8 cellular contexts compared by ENCODE assay signal in the genomic region with DNA sequence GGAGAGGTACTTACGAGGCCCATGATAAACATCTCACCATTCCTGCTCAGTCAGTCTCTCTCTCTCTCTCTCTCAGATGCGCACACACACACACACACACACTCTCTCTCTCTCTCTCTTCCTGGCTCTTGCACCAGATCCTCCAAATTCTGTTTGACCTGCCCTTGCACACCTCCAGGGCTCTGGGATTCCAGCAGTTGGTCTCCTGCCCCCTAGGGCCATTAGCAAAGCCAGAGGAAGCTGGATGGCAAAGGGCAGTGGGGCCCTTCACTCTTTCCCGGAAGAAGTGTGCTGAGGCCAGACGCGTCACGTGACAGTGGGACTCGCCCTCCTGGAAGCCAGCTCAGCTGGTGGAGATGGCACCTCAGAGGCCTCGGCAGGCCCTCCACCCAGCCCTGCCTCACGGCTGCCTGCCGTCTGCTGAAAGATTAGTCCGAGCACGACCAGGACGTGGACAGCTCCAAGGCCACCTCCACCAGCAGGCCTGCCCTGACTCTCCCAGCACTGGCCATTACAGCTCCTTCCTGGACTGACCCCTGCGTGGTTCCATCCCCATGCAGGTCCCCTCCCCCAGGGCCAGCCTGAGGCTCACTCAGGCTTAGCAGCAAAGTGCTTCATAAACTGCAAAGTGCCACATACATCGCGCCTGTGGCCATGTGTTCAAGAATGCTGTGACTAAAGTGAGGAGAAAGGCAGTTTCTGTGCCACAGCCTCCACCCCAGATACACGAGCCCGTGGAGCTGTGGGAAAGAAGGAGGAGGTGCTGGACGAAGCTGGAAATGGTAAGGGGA. TPM values are rescaled to one million over a fixed set of nuclear protein-coding genes. Genes with fewer than 3 reads are reported as not detected.
DNase-seq lines count a peak whose midpoint lies in the region; ATAC-seq and TF ChIP-seq lines count a peak whose summit lies in the region.

No MANE protein-coding gene starts in this region.

- peaks cover 64% of the 10 kb centered on the region for H3K4me1 Mint-ChIP-seq in activated T-cell treated with anti-CD3 and anti-CD28 coated beads, Interleukin-2, amount 50 U/mL, for 24 hours (ENCODE audit: low read depth)
- H3K4me1 Mint-ChIP-seq in glutamatergic neuron (ENCODE audit: low read depth, unreplicated experiment), result peaks cover 9% of the 10 kb centered on the region

- H3K27me3 Mint-ChIP-seq in activated T-cell treated with anti-CD3 and anti-CD28 coated beads, Interleukin-2, amount 50 U/mL, for 24 hours, result peaks cover 46% of the 10 kb centered on the region
- H3K27me3 Mint-ChIP-seq in glutamatergic neuron (ENCODE audit: unreplicated experiment), result peaks cover 16% of the 10 kb centered on the region

- H3K27ac Mint-ChIP-seq in activated T-cell treated with anti-CD3 and anti-CD28 coated beads, Interleukin-2, amount 50 U/mL, for 24 hours, result peak overlapping the region; percentile 82
- no peak overlapping the region for H3K27ac Mint-ChIP-seq in glutamatergic neuron (ENCODE audit: unreplicated experiment)

- H3K4me3 Mint-ChIP-seq in activated T-cell treated with anti-CD3 and anti-CD28 coated beads, Interleukin-2, amount 50 U/mL, for 24 hours, result peak overlapping the region; percentile 69
- peak overlapping the region; percentile 86 for H3K4me3 Mint-ChIP-seq in glutamatergic neuron (ENCODE audit: unreplicated experiment)

- ATAC-seq in HG03571 (IDR thresholded peaks at IDR 0.05; ENCODE audit: unreplicated experiment) (no peak), HG02759 (IDR thresholded peaks at IDR 0.05; ENCODE audit: unreplicated experiment) (no peak)

- no peak for TF ChIP-seq CTCF in glutamatergic neuron (IDR thresholded peaks at IDR 0.05; ENCODE audit: partially characterized antibody, unreplicated experiment)

- DNase-seq in HuH-7.5 (ENCODE audit: low spot score) (peak; percentile 72), glutamatergic neuron (peak; percentile 45), retina (peak; percentile 61), KG1 (lab: John Stamatoyannopoulos, UW) (no peak), RKO (ENCODE audit: low spot score) (no peak)
- peak; percentile 73 for DNase-seq in activated T-cell treated with anti-CD3 and anti-CD28 coated beads, Interleukin-2, amount 50 U/mL, for 24 hours

- H3K36me3 Mint-ChIP-seq in activated T-cell treated with anti-CD3 and anti-CD28 coated beads, Interleukin-2, amount 50 U/mL, for 24 hours (ENCODE audit: low read depth), result no peaks in the 10 kb centered on the region
- H3K36me3 Mint-ChIP-seq in glutamatergic neuron (ENCODE audit: unreplicated experiment), result no peaks in the 10 kb centered on the region

- no peaks in the 10 kb centered on the region for H3K9me3 Mint-ChIP-seq in activated T-cell treated with anti-CD3 and anti-CD28 coated beads, Interleukin-2, amount 50 U/mL, for 24 hours
- peaks cover 7% of the 10 kb centered on the region for H3K9me3 Mint-ChIP-seq in glutamatergic neuron (ENCODE audit: unreplicated experiment)

RNA-seq across cellular contexts. Expression of a gene that starts 3.7 kb away (rescaled TPM):
- total RNA-seq in glutamatergic neuron (ENCODE audit: unreplicated experiment), result 0.44 TPM

Comparison
In these comparisons a context has a peak if more than half of its experiments do, and no peak if none do; other contexts are left out.
1. DNase-seq: peak in HuH-7.5 (single experiment), activated T-cell treated with anti-CD3 and anti-CD28 coated beads, Interleukin-2, amount 50 U/mL, for 24 hours (single experiment), glutamatergic neuron (single experiment) and retina (single experiment); none in KG1 (single experiment) and RKO (single experiment).